ENCODE assay signal across 30 cellular contexts in the genomic region with DNA sequence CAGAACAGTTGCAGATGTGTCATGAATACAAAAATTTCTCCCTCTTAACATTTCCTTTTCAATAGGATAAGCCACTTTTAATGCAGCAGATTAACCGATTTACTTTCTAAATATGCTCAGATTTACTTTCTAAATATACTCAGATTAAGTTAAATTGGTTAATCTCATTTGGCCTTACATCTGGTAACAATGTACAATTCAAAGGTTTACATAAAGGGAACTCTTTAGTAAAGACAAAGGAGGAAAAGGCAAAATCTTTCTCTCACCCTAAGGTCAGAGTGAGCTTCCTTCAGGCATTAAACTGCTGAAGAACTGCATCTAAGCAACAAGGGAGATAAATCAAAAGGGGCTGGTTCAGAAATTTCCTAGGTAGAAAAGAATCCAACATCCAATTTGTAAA.
"Had no signal": no experiment of that assay in that cellular context is flagged by ENCODE, and none has a peak within 500 bp of the region (broad histone marks: within the 10 kb centered on the region; RNA-seq: fewer than 3 reads in every experiment).

No MANE protein-coding gene starts in this region.

- H3K36me3 ChIP-seq: colonic mucosa, esophagus muscularis mucosa, gastroesophageal sphincter, heart left ventricle, left lung, neutrophil, right atrium auricular region, suprapubic skin, transverse colon, upper lobe of right lung, uterus had no signal

- H3K9me3 ChIP-seq: colonic mucosa, esophagus muscularis mucosa, gastroesophageal sphincter, heart left ventricle, neutrophil, right atrium auricular region, suprapubic skin, transverse colon, upper lobe of right lung, uterus had no signal

- H3K27ac ChIP-seq: colonic mucosa, esophagus muscularis mucosa, foreskin keratinocyte, gastroesophageal sphincter, heart left ventricle, hepatocyte, left lung, neutrophil, parathyroid adenoma, right atrium auricular region, suprapubic skin, transverse colon, upper lobe of right lung, uterus had no signal

- DNase-seq: colonic mucosa; effector CD8-positive, alpha-beta T cell; endodermal cell; heart left ventricle; kidney; left lung; mammary epithelial cell; mesendoderm; midbrain; naive thymus-derived CD4-positive, alpha-beta T cell; nephron progenitor cell; stimulated activated CD4-positive, alpha-beta T cell treated with anti-CD3 and anti-CD28 coated beads, Interleukin-12 subunit alpha, Interleukin-12 subunit beta, amount 100 ng/mL, for 4 hours; stimulated activated CD4-positive, alpha-beta T cell treated with anti-CD3 and anti-CD28 coated beads, Interleukin-1b, Interleukin-23, amount 100 ng/mL, for 48 hours; stimulated activated CD4-positive, alpha-beta T cell treated with anti-CD3 and anti-CD28 coated beads, Interleukin-4, amount 100 ng/mL, for 1 hour; stimulated activated CD8-positive, alpha-beta memory T cell treated with anti-CD3 and anti-CD28 coated beads, Interleukin-4, amount 100 ng/mL, for 48 hours; stimulated activated naive CD4-positive, alpha-beta T cell; stimulated activated naive CD8-positive, alpha-beta T cell treated with anti-CD3 and anti-CD28 coated beads, Interleukin-15, amount 100 ng/mL, for 72 hours; transverse colon; upper lobe of right lung; uterus had no signal

- H3K9ac ChIP-seq: parathyroid adenoma had no signal

- ATAC-seq: gastroesophageal sphincter; heart left ventricle; left lung; naive thymus-derived CD4-positive, alpha-beta T cell; sciatic nerve; stimulated activated naive CD8-positive, alpha-beta T cell treated with anti-CD3 and anti-CD28 coated beads, Interleukin-15, amount 100 ng/mL, for 72 hours; upper lobe of right lung had no signal

- H3K4me2 ChIP-seq: hepatocyte, smooth muscle cell had no signal

- H3K27me3 ChIP-seq: colonic mucosa, esophagus muscularis mucosa, foreskin keratinocyte, gastroesophageal sphincter, heart left ventricle, hepatocyte, left lung, neutrophil, right atrium auricular region, suprapubic skin, transverse colon, upper lobe of right lung, uterus had no signal

- H3K79me2 ChIP-seq: hepatocyte, parathyroid adenoma had no signal

- H2AFZ ChIP-seq: hepatocyte, parathyroid adenoma had no signal

- H3K4me3 ChIP-seq: colonic mucosa, esophagus muscularis mucosa, gastroesophageal sphincter, heart left ventricle, hepatocyte, left lung, right atrium auricular region, smooth muscle cell, suprapubic skin, transverse colon, upper lobe of right lung, uterus had no signal

- H3K4me1 ChIP-seq: colonic mucosa, esophagus muscularis mucosa, foreskin keratinocyte, gastroesophageal sphincter, heart left ventricle, left lung, parathyroid adenoma, right atrium auricular region, suprapubic skin, transverse colon, upper lobe of right lung, uterus had no signal

- FAIRE-seq: kidney had no signal
